In the genomic region with DNA sequence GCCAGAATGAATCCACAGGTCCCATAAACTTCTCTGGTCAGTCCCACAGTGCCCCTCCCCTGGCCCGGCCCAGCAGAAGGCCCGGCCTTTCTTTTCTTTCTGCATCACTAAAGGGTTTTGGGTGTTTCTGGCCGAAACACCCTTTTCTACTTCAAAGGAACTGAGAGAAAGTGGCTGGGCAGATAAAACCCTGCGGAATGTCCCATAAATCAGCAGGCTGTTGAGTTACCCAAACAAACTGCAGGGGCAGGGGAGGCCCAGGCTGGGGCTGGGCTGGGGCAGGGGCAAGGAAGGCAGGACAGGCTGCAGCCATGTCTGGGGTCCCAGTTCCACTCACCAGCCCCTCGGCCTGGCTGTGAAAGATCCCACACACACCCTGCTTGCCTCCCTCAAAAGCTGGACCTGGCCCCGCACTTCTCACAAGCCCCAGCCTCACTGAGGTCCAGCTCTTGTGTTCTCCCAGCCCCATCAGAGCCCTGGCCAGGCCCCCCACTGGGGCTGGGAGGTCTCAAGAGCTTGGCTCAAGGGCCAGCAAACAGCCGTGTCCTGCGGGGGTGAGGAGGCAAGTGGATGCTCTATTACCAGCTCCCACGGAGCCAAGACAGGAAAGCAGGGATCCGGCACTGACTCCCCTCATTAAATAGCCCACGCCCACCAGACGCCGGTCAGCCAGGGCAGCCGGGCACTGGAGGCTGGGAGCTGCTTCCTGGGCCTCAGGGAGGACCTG, we compare ENCODE assay signal across 1 cellular context.
TF ChIP-seq lines count a peak whose summit lies in the region.

No MANE protein-coding gene starts in this region.

TF ChIP-seq in HepG2, 621 proteins besides CTCF, POLR2A, EP300 and RAD21 (continued from another document):
- TF ChIP-seq BORCS8-MEF2B (CRISPR knock-in tag; IDR thresholded peaks at IDR 0.05) (no peak), REXO4 (CRISPR knock-in tag; IDR thresholded peaks at IDR 0.05; ENCODE audit: borderline replicate concordance) (no peak), LCORL (IDR thresholded peaks at IDR 0.05) (no peak), LCORL (CRISPR knock-in tag; IDR thresholded peaks at IDR 0.05) (no peak), ATRX (CRISPR knock-in tag; IDR thresholded peaks at IDR 0.05; ENCODE audit: borderline replicate concordance) (no peak), TCF7 (IDR thresholded peaks at IDR 0.05; ENCODE audit: low read depth) (peak; percentile 15; the same call in 1 of the 2 replicates), ZNF569 (CRISPR knock-in tag; IDR thresholded peaks at IDR 0.05; ENCODE audit: borderline replicate concordance) (no peak)
TF ChIP-seq in HepG2: peak in this region for 1.
